10 cellular contexts compared by ENCODE assay signal in the genomic region with DNA sequence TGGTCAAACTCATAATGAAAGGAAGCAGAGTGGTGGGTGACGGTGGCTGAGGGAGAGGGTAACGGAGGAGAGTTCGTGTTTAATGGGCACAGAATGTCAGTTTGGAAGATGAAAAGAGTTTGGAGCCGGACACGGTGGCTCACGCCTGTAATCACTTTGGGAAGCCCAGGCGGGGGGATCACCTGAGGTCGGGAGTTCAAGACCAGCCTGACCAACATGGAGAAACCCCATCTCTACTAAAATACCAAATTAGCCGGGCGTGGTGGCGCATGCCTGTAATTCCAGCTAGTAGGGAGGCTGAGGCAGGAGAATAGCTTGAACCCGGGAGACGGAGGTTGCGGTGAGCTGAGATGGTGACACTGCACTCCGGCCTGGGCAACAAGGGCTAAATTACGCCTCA. TPM values are rescaled to one million over a fixed set of nuclear protein-coding genes. Genes with fewer than 3 reads are reported as not detected.
DNase-seq lines count a peak whose midpoint lies in the region; ATAC-seq and TF ChIP-seq lines count a peak whose summit lies in the region.
"Had no signal": no experiment of that assay in that cellular context is flagged by ENCODE, and none has a peak within 500 bp of the region (broad histone marks: within the 10 kb centered on the region; RNA-seq: fewer than 3 reads in every experiment).

No MANE protein-coding gene starts in this region.

- peak overlapping the region; percentile 94 for H3K9ac ChIP-seq in HUES6 (ENCODE audit: low read length)

- H3K9me3 ChIP-seq in BE2C = no peaks in the 10 kb centered on the region
- H3K9me3 ChIP-seq in HUES6 (ENCODE audit: control insufficient read depth, insufficient read depth, low read depth, low read length) = no peaks in the 10 kb centered on the region
- no peaks in the 10 kb centered on the region for H3K9me3 ChIP-seq in ascending aorta
- no peaks in the 10 kb centered on the region for H3K9me3 ChIP-seq in mesodermal cell (ENCODE audit: control insufficient read depth, low read length)

- H3K27me3 ChIP-seq in BE2C (no peaks in the 10 kb centered on the region), HUES6 (ENCODE audit: control insufficient read depth, insufficient read depth, low read length) (no peaks in the 10 kb centered on the region), ascending aorta (no peaks in the 10 kb centered on the region)

- intact Hi-C loops in ascending aorta (cut with DNase I) = loop anchor here (10.0 kb wide), 1 partner anchor 820 kb away; a partner anchor contains a TSS

- 75 to 84% methylated on average over 7 to 13 of the region's 16 CpGs for WGBS in mesodermal cell (ENCODE audit: insufficient coverage in 2 of 2), 2 experiments

- TF ChIP-seq CTCF in BE2C (IDR thresholded peaks at IDR 0.05; ENCODE audit: low read depth, low read length) (no peak), ascending aorta (IDR thresholded peaks at IDR 0.05) (no peak), coronary artery (IDR thresholded peaks at IDR 0.05) (no peak), GM10266 (IDR thresholded peaks at IDR 0.05; ENCODE audit: control insufficient read depth, insufficient read depth, low read depth, missing control alignments) (no peak)

- no peak overlapping the region for H3K27ac ChIP-seq in HUES6 (ENCODE audit: low read depth, low read length)
- H3K27ac ChIP-seq in ascending aorta = peak overlapping the region in 1 of 2 donors; percentile 91
- no peak overlapping the region for H3K27ac ChIP-seq in mesodermal cell (ENCODE audit: low read depth, low read length, severe bottlenecking)
- H3K27ac ChIP-seq in coronary artery = no peak overlapping the region

- no peaks in the 10 kb centered on the region for H3K4me1 ChIP-seq in BE2C
- H3K4me1 ChIP-seq in HUES6 (ENCODE audit: control insufficient read depth, insufficient read depth, low read length) = peaks cover 15% of the 10 kb centered on the region
- H3K4me1 ChIP-seq in ascending aorta = peaks cover 0 to 5% of the 10 kb centered on the region in 2 donors
- peaks cover 6% of the 10 kb centered on the region for H3K4me1 ChIP-seq in mesodermal cell (ENCODE audit: control insufficient read depth, insufficient read depth, low read length, poor library complexity, severe bottlenecking)

- H3K36me3 ChIP-seq in BE2C (peaks cover 8% of the 10 kb centered on the region; the same call in 1 of the 2 replicates), HUES6 (ENCODE audit: control insufficient read depth, insufficient read depth, low read length) (peaks cover 42% of the 10 kb centered on the region), ascending aorta (peaks cover 5 to 11% of the 10 kb centered on the region in 2 donors), mesodermal cell (ENCODE audit: control insufficient read depth, insufficient read depth, low read length) (peaks cover 41% of the 10 kb centered on the region)

- DNase-seq in BE2C (no peak), ascending aorta (ENCODE audit: low spot score in 2 of 2) (no peak), coronary artery (ENCODE audit: low spot score) (no peak), GM10266 (ENCODE audit: extremely low spot score) (no peak)
- no peak for DNase-seq in central memory CD4-positive, alpha-beta T cell

- H3K4me3 ChIP-seq in BE2C (ENCODE audit: low read depth, low read length) (peak overlapping the region; percentile 69), HUES6 (ENCODE audit: low read depth, low read length) (peak overlapping the region; percentile 93), ascending aorta (peak overlapping the region; percentile 82 to 83), mesodermal cell (ENCODE audit: extremely low read depth, insufficient read depth, low read length, poor library complexity, severe bottlenecking) (peak overlapping the region; percentile 75), coronary artery (no peak overlapping the region)

- no peak for ATAC-seq in GM18517 (IDR thresholded peaks at IDR 0.05; ENCODE audit: unreplicated experiment)

RNA-seq across cellular contexts. Expression of a gene that starts 1.3 kb away (rescaled TPM):
- polyA plus RNA-seq in BE2C (2012; ENCODE audit: insufficient read depth, insufficient read length, low read depth) = 10.0 TPM
- total RNA-seq in ascending aorta = 62.5 TPM
- 41.1 TPM for polyA plus RNA-seq in mesodermal cell (2013, experiment 1 of 2)
- polyA plus RNA-seq in mesodermal cell (2013, experiment 2 of 2) = 44.0 TPM

RNA-seq across cellular contexts. Expression of a gene that starts 38.0 kb away (rescaled TPM):
- polyA plus RNA-seq in BE2C (2012; ENCODE audit: insufficient read depth, insufficient read length, low read depth) = not detected
- not detected for total RNA-seq in ascending aorta
- polyA plus RNA-seq in mesodermal cell (2013, experiment 1 of 2) = not detected
- not detected for polyA plus RNA-seq in mesodermal cell (2013, experiment 2 of 2)
- total RNA-seq: dermis microvascular lymphatic vessel endothelial cell, renal cortical epithelial cell had no signal
